In genomic region chr18:9806905-9807304, GRCh38 we compare ENCODE assay signal across 14 cellular contexts.
"Had no signal": no experiment of that assay in that cellular context is flagged by ENCODE, and none has a peak within 500 bp of the region (broad histone marks: within the 10 kb centered on the region; RNA-seq: fewer than 3 reads in every experiment).

No MANE protein-coding gene starts in this region.

- H3K4me1 Mint-ChIP-seq: activated CD4-positive, alpha-beta T cell treated with anti-CD3 and anti-CD28 coated beads, Interleukin-2, amount 10 ng/mL, durations not matched to agents 7 days and 5 days had no signal

- H3K27ac Mint-ChIP-seq: activated CD4-positive, alpha-beta T cell treated with anti-CD3 and anti-CD28 coated beads, Interleukin-2, amount 10 ng/mL, durations not matched to agents 7 days and 5 days; activated naive CD4-positive, alpha-beta T cell treated with anti-CD3 and anti-CD28 coated beads, Interleukin-2, amount 50 U/mL, for 72 hours; activated T-cell treated with anti-CD3 and anti-CD28 coated beads, Interleukin-2, amount 50 U/mL, for 72 hours; naive thymus-derived CD4-positive, alpha-beta T cell; T-helper 2 cell treated with Interferon-gamma antibody and Interleukin-4, amounts not matched to agents 5 μg/mL and 100 μg/mL, for 36 hours had no signal

- DNase-seq: activated CD4-positive, alpha-beta T cell treated with anti-CD3 and anti-CD28 coated beads, Interleukin-2, amount 10 ng/mL, durations not matched to agents 7 days and 5 days; activated CD4-positive, CD25-positive, alpha-beta regulatory T cell; activated CD8-positive, alpha-beta memory T cell treated with anti-CD3 and anti-CD28 coated beads, Interleukin-2, amount 50 U/mL, for 48 hours; activated gamma-delta T cell; activated T-cell treated with anti-CD3 and anti-CD28 coated beads, Interleukin-2, amount 50 U/mL, for 72 hours; central memory CD4-positive, alpha-beta T cell; effector memory CD4-positive, alpha-beta T cell; foreskin keratinocyte; naive thymus-derived CD4-positive, alpha-beta T cell; nucleus accumbens; stimulated activated naive CD8-positive, alpha-beta T cell treated with anti-CD3 and anti-CD28 coated beads, Interleukin-15, Interleukin-2, amounts not matched to agents 100 U/mL and 50 U/mL, for 24 hours had no signal

- H3K4me3 Mint-ChIP-seq: activated CD4-positive, alpha-beta T cell treated with anti-CD3 and anti-CD28 coated beads, Interleukin-2, amount 10 ng/mL, durations not matched to agents 7 days and 5 days; activated T-cell treated with anti-CD3 and anti-CD28 coated beads, Interleukin-2, amount 50 U/mL, for 72 hours; naive thymus-derived CD4-positive, alpha-beta T cell; T-helper 2 cell treated with Interferon-gamma antibody and Interleukin-4, amounts not matched to agents 5 μg/mL and 100 μg/mL, for 36 hours had no signal

- H3K27me3 ChIP-seq: foreskin keratinocyte, right atrium auricular region had no signal

- H3K4me3 ChIP-seq: right atrium auricular region had no signal

- H3K9me3 Mint-ChIP-seq: activated CD4-positive, alpha-beta T cell treated with anti-CD3 and anti-CD28 coated beads, Interleukin-2, amount 10 ng/mL, durations not matched to agents 7 days and 5 days; activated naive CD4-positive, alpha-beta T cell treated with anti-CD3 and anti-CD28 coated beads, Interleukin-2, amount 50 U/mL, for 72 hours; activated T-cell treated with anti-CD3 and anti-CD28 coated beads, Interleukin-2, amount 50 U/mL, for 72 hours; T-helper 2 cell treated with Interferon-gamma antibody and Interleukin-4, amounts not matched to agents 5 μg/mL and 100 μg/mL, for 36 hours had no signal

- H3K36me3 Mint-ChIP-seq: activated naive CD4-positive, alpha-beta T cell treated with anti-CD3 and anti-CD28 coated beads, Interleukin-2, amount 50 U/mL, for 72 hours had no signal

- H3K27ac ChIP-seq: foreskin keratinocyte, right atrium auricular region had no signal

- H3K9me3 ChIP-seq: right atrium auricular region had no signal

- ATAC-seq: activated naive CD4-positive, alpha-beta T cell treated with anti-CD3 and anti-CD28 coated beads, Interleukin-2, amount 50 U/mL, for 72 hours; activated T-cell treated with anti-CD3 and anti-CD28 coated beads, Interleukin-2, amount 50 U/mL, for 72 hours; foreskin keratinocyte; naive thymus-derived CD4-positive, alpha-beta T cell; stimulated activated naive CD8-positive, alpha-beta T cell treated with anti-CD3 and anti-CD28 coated beads, Interleukin-15, Interleukin-2, amounts not matched to agents 100 U/mL and 50 U/mL, for 24 hours had no signal

- H3K36me3 ChIP-seq: right atrium auricular region had no signal
